ENCODE assay signal across 18 cellular contexts in genomic region chr1:39871796-39872195, GRCh38. TPM values are rescaled to one million over a fixed set of nuclear protein-coding genes. Genes with fewer than 3 reads are reported as not detected.
"Had no signal": no experiment of that assay in that cellular context is flagged by ENCODE, and none has a peak within 500 bp of the region (broad histone marks: within the 10 kb centered on the region; RNA-seq: fewer than 3 reads in every experiment).

No MANE protein-coding gene starts in this region.

- H3K27ac Mint-ChIP-seq: activated CD4-positive, alpha-beta memory T cell treated with anti-CD3 and anti-CD28 coated beads for 36 hours; activated CD4-positive, alpha-beta T cell treated with anti-CD3 and anti-CD28 coated beads, Interleukin-2, amount 10 ng/mL, durations not matched to agents 7 days and 5 days; activated naive CD8-positive, alpha-beta T cell treated with anti-CD3 and anti-CD28 coated beads, Interleukin-2, amount 10 ng/mL, durations not matched to agents 7 days and 5 days had no signal

- H3K27me3 ChIP-seq: Peyer's patch, SJSA1 had no signal

- H3K9me3 ChIP-seq: Peyer's patch, SJSA1 had no signal

- H3K27ac ChIP-seq: Peyer's patch, SJSA1 had no signal

- H3K9me3 Mint-ChIP-seq: activated CD4-positive, alpha-beta memory T cell treated with anti-CD3 and anti-CD28 coated beads for 36 hours; activated CD4-positive, alpha-beta T cell treated with anti-CD3 and anti-CD28 coated beads, Interleukin-2, amount 10 ng/mL, durations not matched to agents 7 days and 5 days had no signal

- ATAC-seq: SK-N-SH treated with all-trans-retinoic acid at 6 μM for 48 hours had no signal

- H3K4me3 Mint-ChIP-seq: activated CD4-positive, alpha-beta memory T cell treated with anti-CD3 and anti-CD28 coated beads for 36 hours; activated CD4-positive, alpha-beta T cell treated with anti-CD3 and anti-CD28 coated beads, Interleukin-2, amount 10 ng/mL, durations not matched to agents 7 days and 5 days; activated naive CD8-positive, alpha-beta T cell treated with anti-CD3 and anti-CD28 coated beads, Interleukin-2, amount 10 ng/mL, durations not matched to agents 7 days and 5 days had no signal

- H3K4me3 ChIP-seq: Peyer's patch, SJSA1 had no signal

- H3K27me3 Mint-ChIP-seq: activated CD4-positive, alpha-beta memory T cell treated with anti-CD3 and anti-CD28 coated beads for 36 hours; activated CD4-positive, alpha-beta T cell treated with anti-CD3 and anti-CD28 coated beads, Interleukin-2, amount 10 ng/mL, durations not matched to agents 7 days and 5 days; activated naive CD8-positive, alpha-beta T cell treated with anti-CD3 and anti-CD28 coated beads, Interleukin-2, amount 10 ng/mL, durations not matched to agents 7 days and 5 days had no signal

- FAIRE-seq: bronchial epithelial cell had no signal

- DNase-seq: activated CD4-positive, alpha-beta memory T cell treated with anti-CD3 and anti-CD28 coated beads for 36 hours; activated CD4-positive, alpha-beta T cell treated with anti-CD3 and anti-CD28 coated beads, Interleukin-2, amount 10 ng/mL, durations not matched to agents 7 days and 5 days; activated CD4-positive, CD25-positive, alpha-beta regulatory T cell; activated naive CD4-positive, alpha-beta T cell treated with anti-CD3 and anti-CD28 coated beads, Interleukin-2, amount 50 U/mL, for 16 hours; activated naive CD8-positive, alpha-beta T cell treated with anti-CD3 and anti-CD28 coated beads, Interleukin-2, amount 10 ng/mL, durations not matched to agents 7 days and 5 days; activated T-cell treated with anti-CD3 and anti-CD28 coated beads for 4 hours; aorta; central memory CD4-positive, alpha-beta T cell; NCI-H1048; NCI-H1417; NCI-H345; Peyer's patch; SHP77; SW 1271; T-helper 9 cell had no signal

- H3K36me3 ChIP-seq: Peyer's patch had no signal

RNA-seq across cellular contexts. Expression of gene MYCL, which starts 29.9 kb away (rescaled TPM):
- total RNA-seq: activated CD4-positive, alpha-beta T cell treated with anti-CD3 and anti-CD28 coated beads, Interleukin-2, amount 10 ng/mL, durations not matched to agents 7 days and 5 days had no signal
